In the genomic region with DNA sequence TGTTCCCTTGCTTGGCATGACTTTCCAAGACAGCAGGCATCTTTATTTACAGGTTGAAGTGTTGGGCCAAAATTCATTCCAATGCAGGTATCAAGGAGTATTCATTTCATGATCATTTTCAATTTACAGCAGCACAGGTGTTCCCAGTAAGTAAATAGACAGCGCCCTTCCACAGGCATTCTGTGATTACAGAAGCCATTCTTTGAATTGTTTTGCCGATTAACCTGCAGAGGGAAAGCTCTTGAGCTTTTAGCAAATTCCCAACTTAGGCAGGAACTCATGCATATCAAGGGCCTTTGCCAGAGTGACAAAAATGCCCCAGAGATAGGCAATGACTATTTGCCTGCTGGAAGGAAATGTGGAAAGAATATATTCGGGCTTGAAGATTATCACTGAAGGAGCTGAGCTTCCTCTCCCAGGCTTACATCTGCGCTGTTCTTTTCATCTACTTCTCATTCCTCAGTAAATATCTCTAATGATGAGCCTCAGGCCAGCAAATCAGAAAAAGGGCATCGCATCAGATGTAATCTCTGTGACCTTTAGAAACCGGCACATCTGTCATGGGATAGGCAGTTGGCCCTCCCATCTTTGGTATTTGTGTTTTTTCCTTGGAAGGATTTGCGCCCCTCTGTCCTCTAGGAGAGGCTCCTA, we compare ENCODE assay signal across 8 cellular contexts. TPM values are rescaled to one million over a fixed set of nuclear protein-coding genes. Genes with fewer than 3 reads are reported as not detected.
DNase-seq lines count a peak whose midpoint lies in the region; ATAC-seq, FAIRE-seq and TF ChIP-seq lines count a peak whose summit lies in the region.

No MANE protein-coding gene starts in this region.

- H3K27ac Mint-ChIP-seq in activated T-helper 17 cell treated with anti-CD3 and anti-CD28 coated beads, Interleukin-2, amount 50 U/mL, for 72 hours: peak overlapping the region; percentile 93

- H3K4me1 Mint-ChIP-seq in activated T-helper 17 cell treated with anti-CD3 and anti-CD28 coated beads, Interleukin-2, amount 50 U/mL, for 72 hours: peaks cover 50% of the 10 kb centered on the region

- no peaks in the 10 kb centered on the region for H3K9me3 ChIP-seq in liver (ENCODE audit: control insufficient read depth in 4 of 4, low read length in 3 of 4)

- TF ChIP-seq CTCF in AG04449 (IDR thresholded peaks at IDR 0.05; ENCODE audit: insufficient read depth, low read length, missing control alignments): no peak
- no peak for TF ChIP-seq CTCF in liver (IDR thresholded peaks at IDR 0.05; ENCODE audit: low read depth, low read length, missing input control)

- FAIRE-seq in urothelium cell line (lab: Jason Lieb, UNC): no peak
- no peak for FAIRE-seq in GM19239 (lab: Jason Lieb, UNC)

- H3K9ac ChIP-seq in liver (ENCODE audit: low read depth in 1 of 2, low read length in 2 of 2): no peak overlapping the region

- ATAC-seq in HG03066 (IDR thresholded peaks at IDR 0.05; ENCODE audit: low read depth, unreplicated experiment) (peak; percentile 7), GM21723 (IDR thresholded peaks at IDR 0.05; ENCODE audit: unreplicated experiment) (no peak), GM21576 (IDR thresholded peaks at IDR 0.05; ENCODE audit: unreplicated experiment) (no peak)
- ATAC-seq in activated T-helper 17 cell treated with anti-CD3 and anti-CD28 coated beads, Interleukin-2, amount 50 U/mL, for 72 hours (replicated peaks): no peak

- POLR2A ChIA-PET in AG04449 (lab: Yijun Ruan, JAX): no interaction called here

- H3K27ac ChIP-seq in liver (ENCODE audit: low read depth in 1 of 2, low read length in 2 of 2): no peak overlapping the region

- CTCF ChIA-PET in AG04449 (lab: Yijun Ruan, JAX): interaction anchor here (1.1 to 6.2 kb wide), 6 partner anchors 9 to 419 kb away, joined by 3 to 71 read pairs (median 4); no protein-coding TSS in a partner anchor

- peak overlapping the region; percentile 91 for H3K4me3 Mint-ChIP-seq in activated T-helper 17 cell treated with anti-CD3 and anti-CD28 coated beads, Interleukin-2, amount 50 U/mL, for 72 hours

- H3K4me3 ChIP-seq in AG04449 (ENCODE audit: low read depth, low read length) (peak overlapping the region; percentile 34), liver (ENCODE audit: low read depth in 1 of 3, low read length in 3 of 3) (no peak overlapping the region)

- DNase-seq in AG04449 (ENCODE audit: low read depth, low spot score) (no peak), urothelium cell line (ENCODE audit: low spot score) (no peak), GM19239 (ENCODE audit: insufficient read length, low spot score) (no peak)

- TF ChIP-seq RAD21 in liver (IDR thresholded peaks at IDR 0.05): no peak

- no peaks in the 10 kb centered on the region for H3K27me3 Mint-ChIP-seq in activated T-helper 17 cell treated with anti-CD3 and anti-CD28 coated beads, Interleukin-2, amount 50 U/mL, for 72 hours

- H3K36me3 Mint-ChIP-seq in activated T-helper 17 cell treated with anti-CD3 and anti-CD28 coated beads, Interleukin-2, amount 50 U/mL, for 72 hours (ENCODE audit: low read depth): peaks cover 40% of the 10 kb centered on the region

- WGBS in liver: 32% methylated on average over 7 of the region's 7 CpGs

- H3K9me3 Mint-ChIP-seq in activated T-helper 17 cell treated with anti-CD3 and anti-CD28 coated beads, Interleukin-2, amount 50 U/mL, for 72 hours: no peaks in the 10 kb centered on the region

- peaks cover 0 to 8% (median 4%) of the 10 kb centered on the region in 4 donors for H3K4me1 ChIP-seq in liver (ENCODE audit: control insufficient read depth in 4 of 4, insufficient read depth in 4 of 4, low read length in 3 of 4)

- H3K36me3 ChIP-seq in liver (ENCODE audit: control insufficient read depth in 4 of 4, insufficient read depth in 3 of 4, low read depth in 1 of 4, low read length in 3 of 4): no peaks in the 10 kb centered on the region

- H3K27me3 ChIP-seq in liver (ENCODE audit: control insufficient read depth in 4 of 4, insufficient read depth in 4 of 4, low read length in 3 of 4): no peaks in the 10 kb centered on the region

TF ChIP-seq in liver, 16 proteins besides CTCF, POLR2A, EP300 and RAD21:
- TF ChIP-seq EGR1 (IDR thresholded peaks at IDR 0.05; ENCODE audit: low read depth in 2 of 2) (no peak), FOXA1 (IDR thresholded peaks at IDR 0.05) (no peak), YY1 (IDR thresholded peaks at IDR 0.05) (no peak), RXRA (IDR thresholded peaks at IDR 0.05) (no peak), JUND (IDR thresholded peaks at IDR 0.05) (no peak), FOXA2 (IDR thresholded peaks at IDR 0.05) (peak; percentile 2), HNF4G (IDR thresholded peaks at IDR 0.05) (no peak), GABPA (IDR thresholded peaks at IDR 0.05 in 1 of 2, conservative IDR thresholded peaks at IDR 0.05 in 1 of 2) (no peak)

RNA-seq across cellular contexts. Expression of gene TXK, which starts 6.7 kb away (rescaled TPM):
- total RNA-seq in activated T-helper 17 cell treated with anti-CD3 and anti-CD28 coated beads, Interleukin-2, amount 50 U/mL, for 72 hours: 10 to 100 TPM; 26.8 to 28.8 TPM
- total RNA-seq in liver: 1 to 10 TPM; 1.2 to 4.9 TPM
- 1 to 10 TPM in 1 of 2 donors, under 1 TPM in 1; 0.43 to 1.5 TPM for polyA plus RNA-seq in liver

Comparison
In these comparisons a context has a peak if more than half of its experiments do, and no peak if none do; other contexts are left out.
1. RNA of gene TXK, which starts 6.7 kb away (total RNA-seq): 26.8 to 28.8 TPM in activated T-helper 17 cell treated with anti-CD3 and anti-CD28 coated beads, Interleukin-2, amount 50 U/mL, for 72 hours; 1.2 to 4.9 TPM in liver; every median in the first group is over 4 times any median in the second.